In the genomic region with DNA sequence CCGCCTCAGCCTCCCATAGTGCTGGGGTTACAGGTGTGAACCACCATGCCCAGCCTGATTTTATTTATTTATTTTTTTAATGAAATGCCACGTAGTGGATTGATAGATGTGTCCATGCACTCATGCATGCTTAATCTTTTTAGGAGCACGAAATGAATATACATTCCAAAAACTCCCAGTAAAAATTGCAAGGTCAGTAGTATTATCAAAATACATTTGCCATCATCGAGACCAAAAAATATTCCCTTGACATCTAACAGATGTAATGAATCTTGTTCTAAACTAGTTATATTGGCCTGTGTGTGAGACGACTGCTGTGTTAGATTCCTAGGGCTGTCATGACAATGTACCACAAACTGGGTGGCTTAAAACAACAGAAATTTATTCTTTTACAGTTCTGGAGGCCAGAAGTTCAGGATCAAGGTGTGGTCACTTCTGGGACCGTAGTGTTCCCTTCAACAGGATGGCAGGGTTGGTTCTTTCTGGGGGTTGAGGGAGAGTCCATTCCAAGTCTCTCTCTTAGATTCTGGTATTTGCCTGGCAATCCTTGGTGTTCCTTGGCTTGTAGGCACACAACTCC, we compare ENCODE assay signal across 16 cellular contexts.
"Had no signal": no experiment of that assay in that cellular context is flagged by ENCODE, and none has a peak within 500 bp of the region (broad histone marks: within the 10 kb centered on the region; RNA-seq: fewer than 3 reads in every experiment).

No MANE protein-coding gene starts in this region.

- H3K4me1 ChIP-seq: sigmoid colon had no signal

- H3K4me3 Mint-ChIP-seq: endodermal cell, natural killer cell, neural crest cell had no signal

- H3K36me3 ChIP-seq: sigmoid colon, suprapubic skin, thyroid gland had no signal

- H3K36me3 Mint-ChIP-seq: natural killer cell had no signal

- FAIRE-seq: endothelial cell of umbilical vein had no signal

- H3K27ac ChIP-seq: coronary artery, foreskin keratinocyte, skin epidermis, suprapubic skin, thyroid gland had no signal

- H3K27ac Mint-ChIP-seq: endodermal cell, natural killer cell had no signal

- DNase-seq: cerebellar nuclear complex; effector CD4-positive, alpha-beta T cell; endodermal cell; erythroblast; natural killer cell; posterior cingulate gyrus; sigmoid colon; stimulated activated CD4-positive, alpha-beta T cell treated with anti-CD3 and anti-CD28 coated beads, Interleukin-2, amount 100 ng/mL, for 24 hours; stimulated activated naive CD4-positive, alpha-beta T cell; thyroid gland had no signal

- ATAC-seq: foreskin keratinocyte, natural killer cell had no signal

- H3K4me3 ChIP-seq: coronary artery, sigmoid colon, skin epidermis, suprapubic skin, thyroid gland had no signal

- H3K9me3 ChIP-seq: sigmoid colon, suprapubic skin, thyroid gland had no signal

- H3K27me3 ChIP-seq: foreskin keratinocyte, sigmoid colon, suprapubic skin, thyroid gland had no signal

- H3K9me3 Mint-ChIP-seq: endodermal cell, natural killer cell, neural crest cell had no signal
